In the genomic region with DNA sequence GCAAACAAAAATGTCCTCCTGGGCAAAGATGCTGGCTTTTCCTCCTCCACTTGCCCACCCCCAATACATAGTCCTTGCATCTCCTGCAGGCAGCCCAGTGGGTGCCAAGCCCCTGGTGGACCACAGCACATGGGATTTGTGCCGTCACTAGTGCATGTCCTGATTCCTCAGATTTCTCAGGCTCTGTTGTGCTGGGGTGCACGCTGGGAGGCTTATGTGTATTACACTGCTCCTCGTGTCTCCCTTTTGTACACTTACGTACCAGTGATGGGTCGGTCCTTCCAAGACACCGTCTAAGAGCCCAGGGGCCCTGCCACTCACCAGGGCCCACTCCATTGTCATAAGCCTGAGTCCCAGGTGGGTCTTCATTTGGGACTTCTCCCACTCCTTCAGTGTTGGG, we compare ENCODE assay signal across 21 cellular contexts.
A peak's percentile ranks its signal among the peaks of the same experiment; 100 is the strongest.
DNase-seq lines count a peak whose midpoint lies in the region; ATAC-seq and TF ChIP-seq lines count a peak whose summit lies in the region.
"Had no signal": no experiment of that assay in that cellular context is flagged by ENCODE, and none has a peak within 500 bp of the region (broad histone marks: within the 10 kb centered on the region; RNA-seq: fewer than 3 reads in every experiment).

No MANE protein-coding gene starts in this region.

- peak; percentile 13 for DNase-seq in left cardiac atrium
- no peak for DNase-seq in Right ventricle myocardium inferior (ENCODE audit: missing footprints)
- peak; percentile 26 for DNase-seq in left ventricle myocardium superior
- no peak for DNase-seq in neural crest cell (ENCODE audit: low read depth, low spot score)
- peak in 1 of 2 donors; percentile 67 for DNase-seq in aorta
- no peak for DNase-seq in T1000 (lab: John Stamatoyannopoulos, UW)
- DNase-seq: AML-193; CD4-positive, alpha-beta T cell; HCEC 1CT; MM.1S; NCI-H2029 treated with DMSO at 0.1 percent for 48 hours; NCI-H446 treated with DMSO at 0.1 percent for 48 hours; NCI-H526; NCI-H82; RPMI8226; SIG-M5 had no signal

- H3K4me3 Mint-ChIP-seq in neural crest cell = no peak overlapping the region
- H3K4me3 Mint-ChIP-seq: CD4-positive, alpha-beta T cell; IgD-negative memory B cell had no signal

- no peaks in the 10 kb centered on the region for H3K9me3 ChIP-seq in aorta (ENCODE audit: control insufficient read depth, low read length)

- ATAC-seq in left cardiac atrium (no peak), Right ventricle myocardium inferior (no peak), left ventricle myocardium superior (peak; percentile 37), aorta (ENCODE audit: low FRiP score) (peak; percentile 23), HG02610 (IDR thresholded peaks at IDR 0.05; ENCODE audit: unreplicated experiment) (no peak)
- ATAC-seq: A549 had no signal

- 93 to 95% methylated on average over 6 of the region's 6 CpGs for WGBS in aorta, 2 donors

- intact Hi-C loops in left cardiac atrium (cut with DNase I) (no loop called here), Right ventricle myocardium inferior (cut with DNase I) (no loop called here), left ventricle myocardium superior (cut with micrococcal nuclease) (no loop called here), aorta (cut with DNase I) (no loop called here)

- no peaks in the 10 kb centered on the region for H3K36me3 ChIP-seq in aorta (ENCODE audit: control insufficient read depth in 1 of 2, insufficient read depth in 2 of 2, low read length in 1 of 2)
- H3K36me3 ChIP-seq: BLaER1 treated with 17β-estradiol and CSF1 and Interleukin-3, amounts not matched to agents 10 nM and 100 nM had no signal

- H3K27ac Mint-ChIP-seq in neural crest cell (ENCODE audit: unreplicated experiment) = peak overlapping the region; percentile 50
- H3K27ac Mint-ChIP-seq: CD4-positive, alpha-beta T cell; IgD-negative memory B cell had no signal

- peaks cover 4% of the 10 kb centered on the region for H3K4me1 Mint-ChIP-seq in neural crest cell
- H3K4me1 Mint-ChIP-seq: IgD-negative memory B cell had no signal

- H3K27ac ChIP-seq in aorta (ENCODE audit: low read depth in 1 of 2, low read length in 2 of 2) = no peak overlapping the region
- H3K27ac ChIP-seq: A549; BLaER1 treated with 17β-estradiol and CSF1 and Interleukin-3, amounts not matched to agents 10 nM and 100 nM; KMS-11 had no signal

- no peaks in the 10 kb centered on the region for H3K4me1 ChIP-seq in aorta (ENCODE audit: control insufficient read depth in 1 of 2, insufficient read depth in 2 of 2, low read length in 2 of 2)
- H3K4me1 ChIP-seq: A549 had no signal

- no peaks in the 10 kb centered on the region for H3K27me3 ChIP-seq in aorta (ENCODE audit: control insufficient read depth in 1 of 2, insufficient read depth in 2 of 2, low read length in 1 of 2)

- H3K9me3 Mint-ChIP-seq in neural crest cell = peaks cover 23% of the 10 kb centered on the region

- no peaks in the 10 kb centered on the region for H3K27me3 Mint-ChIP-seq in neural crest cell (ENCODE audit: low read depth)

- H3K36me3 Mint-ChIP-seq in neural crest cell (ENCODE audit: low read depth) = peaks cover 9% of the 10 kb centered on the region

- no peak overlapping the region for H3K4me3 ChIP-seq in aorta (ENCODE audit: low read length in 2 of 2)
- H3K4me3 ChIP-seq: A549; BLaER1 treated with 17β-estradiol and CSF1 and Interleukin-3, amounts not matched to agents 10 nM and 100 nM had no signal

- no peak for TF ChIP-seq CTCF in neural crest cell (conservative IDR thresholded peaks at IDR 0.05)

Comparison
In these comparisons a context has a peak if more than half of its experiments do, and no peak if none do; other contexts are left out.
1. ATAC-seq: peak in left ventricle myocardium superior (single experiment) and aorta (single experiment); none in left cardiac atrium (0 of 2), Right ventricle myocardium inferior (single experiment) and HG02610 (single experiment).
2. DNase-seq: peak in left cardiac atrium (single experiment) and left ventricle myocardium superior (single experiment); none in Right ventricle myocardium inferior (single experiment), neural crest cell (single experiment) and T1000 (single experiment).